Comparison of ENCODE assay signal across 8 cellular contexts in genomic region chr5:70049790-70050142, GRCh38. TPM values are rescaled to one million over a fixed set of nuclear protein-coding genes. Genes with fewer than 3 reads are reported as not detected.
DNase-seq lines count a peak whose midpoint lies in the region; ATAC-seq and TF ChIP-seq lines count a peak whose summit lies in the region.
"Not testable (repeated sequence)": the region's sequence is repeated elsewhere in the genome, so short reads cannot be mapped to it uniquely, and the experiment has no call there.

No MANE protein-coding gene starts in this region.

- not testable (repeated sequence) for H3K9me3 ChIP-seq in CD4-positive, alpha-beta T cell (ENCODE audit: control insufficient read depth, low read length); HCT116 (ENCODE audit: control insufficient read depth in 1 of 2, insufficient read depth in 1 of 2, low read depth in 1 of 2, low read length in 2 of 2); Panc1 (ENCODE audit: control insufficient read depth, insufficient read depth, low read depth, low read length); left lung; gastrocnemius medialis

- not testable (repeated sequence) for H3K9me3 Mint-ChIP-seq in CD4-positive, alpha-beta T cell; MCF 10A (ENCODE audit: unreplicated experiment)

- ATAC-seq in CD4-positive, alpha-beta T cell (ENCODE audit: poor library complexity) = peak; percentile 59
- ATAC-seq in GM19043 (IDR thresholded peaks at IDR 0.05; ENCODE audit: low read depth, unreplicated experiment) (peak; percentile 25), HCT116 (peak; percentile 61), HG03095 (IDR thresholded peaks at IDR 0.05; ENCODE audit: unreplicated experiment) (peak; percentile 22), Panc1 (peak; percentile 67), left lung (peak; percentile 50), gastrocnemius medialis (peak; percentile 34 to 52)

- H3K27ac ChIP-seq in CD4-positive, alpha-beta T cell (ENCODE audit: low read depth, low read length); HCT116 (ENCODE audit: low read depth, low read length); Panc1 (ENCODE audit: low read length); left lung; gastrocnemius medialis: not testable (repeated sequence)

- not testable (repeated sequence) for BruUV-seq in HCT116 (replicated peaks; lab: Mats Ljungman, UMichigan); Panc1 (replicated peaks; lab: Mats Ljungman, UMichigan)
- BruUV-seq in MCF 10A (replicated peaks; lab: Mats Ljungman, UMichigan) = TSS peak; percentile 75

- H3K4me1 Mint-ChIP-seq in CD4-positive, alpha-beta T cell (ENCODE audit: low read depth); MCF 10A (ENCODE audit: insufficient read depth, unreplicated experiment): not testable (repeated sequence)

- CTCF ChIA-PET in CD4-positive, alpha-beta T cell (lab: Charles Lee); HCT116 (lab: Charles Lee); Panc1 (lab: Charles Lee); MCF 10A (lab: Yijun Ruan, JAX): not testable (repeated sequence)

- in situ Hi-C loops in Panc1 (cut with HindIII; ENCODE audit: low pct_unique_long_range_greater_than_20kb, low sequenced_read_pairs); gastrocnemius medialis (cut with MboI; ENCODE audit: low sequenced_read_pairs in 4 of 4): not testable (repeated sequence)

- H2AFZ ChIP-seq in HCT116 (ENCODE audit: low read depth, low read length, poor library complexity, severe bottlenecking) = not testable (repeated sequence)

- not testable (repeated sequence) for H3K4me3 Mint-ChIP-seq in CD4-positive, alpha-beta T cell; MCF 10A (ENCODE audit: unreplicated experiment)

- DNase-seq in CD4-positive, alpha-beta T cell; HCT116 (ENCODE audit: low read depth, low spot score); Panc1 (ENCODE audit: low read depth, low spot score); MCF 10A (ENCODE audit: unreplicated experiment); left lung; gastrocnemius medialis: not testable (repeated sequence)

- H3K36me3 Mint-ChIP-seq in CD4-positive, alpha-beta T cell (ENCODE audit: low read depth); MCF 10A (ENCODE audit: insufficient read depth, unreplicated experiment): not testable (repeated sequence)

- TF ChIP-seq POLR2A in HCT116 (IDR thresholded peaks at IDR 0.05; ENCODE audit: borderline replicate concordance, extremely low read depth, insufficient read depth, insufficient read length); gastrocnemius medialis (IDR thresholded peaks at IDR 0.05): not testable (repeated sequence)

- not testable (repeated sequence) for H3K9ac ChIP-seq in HCT116 (ENCODE audit: low read length)

- not testable (repeated sequence) for H3K9me2 ChIP-seq in HCT116 (ENCODE audit: insufficient read depth)

- RAD21 ChIA-PET in HCT116 (lab: Charles Lee; ENCODE audit: low non-redundant PET in 1 of 2, low total read pairs in 2 of 2, uncharacterized antibody in 2 of 2, unreplicated experiment in 2 of 2) = not testable (repeated sequence)

- intact Hi-C loops in CD4-positive, alpha-beta T cell (cut with DNase I, micrococcal nuclease); HCT116 (cut with micrococcal nuclease); Panc1 (cut with micrococcal nuclease; ENCODE audit: unreplicated experiment); MCF 10A (cut with micrococcal nuclease); left lung (cut with DNase I); gastrocnemius medialis (cut with DNase I; ENCODE audit: low total_unique reads): not testable (repeated sequence)

- not testable (repeated sequence) for H3K27me3 Mint-ChIP-seq in CD4-positive, alpha-beta T cell; MCF 10A (ENCODE audit: insufficient read depth, unreplicated experiment)

- not testable (repeated sequence) for TF ChIP-seq RAD21 in HCT116 (IDR thresholded peaks at IDR 0.05; ENCODE audit: low read depth)

- not testable (repeated sequence) for H3K4me1 ChIP-seq in HCT116 (ENCODE audit: control insufficient read depth in 1 of 2, insufficient read depth in 2 of 2, low read length in 2 of 2); Panc1 (ENCODE audit: control insufficient read depth, insufficient read depth, low read length); left lung; gastrocnemius medialis

- H3K27ac Mint-ChIP-seq in CD4-positive, alpha-beta T cell; MCF 10A (ENCODE audit: low read depth, unreplicated experiment): not testable (repeated sequence)

- not testable (repeated sequence) for H3K4me2 ChIP-seq in HCT116 (ENCODE audit: low read length)

- not testable (repeated sequence) for H4K20me1 ChIP-seq in HCT116 (ENCODE audit: insufficient read depth)

- not testable (repeated sequence) for H3K27me3 ChIP-seq in CD4-positive, alpha-beta T cell (ENCODE audit: control insufficient read depth, insufficient read depth, low read length); HCT116 (ENCODE audit: insufficient read depth, low read length); Panc1 (ENCODE audit: control insufficient read depth, insufficient read depth, low read length); left lung; gastrocnemius medialis

- H3K4me3 ChIP-seq in HCT116 (replicated peaks in 1 of 2; ENCODE audit: low read depth in 1 of 2, low read length in 2 of 2); Panc1 (ENCODE audit: low read depth in 2 of 2, low read length in 2 of 2); left lung; gastrocnemius medialis: not testable (repeated sequence)

- H3K36me3 ChIP-seq in HCT116 (ENCODE audit: control insufficient read depth in 1 of 2, insufficient read depth in 2 of 2, low read length in 2 of 2); Panc1 (ENCODE audit: control insufficient read depth, insufficient read depth, low read length); left lung; gastrocnemius medialis: not testable (repeated sequence)

- not testable (repeated sequence) for TF ChIP-seq CTCF in CD4-positive, alpha-beta T cell (IDR thresholded peaks at IDR 0.05); HCT116 (IDR thresholded peaks at IDR 0.05 in 2 of 3, conservative IDR thresholded peaks at IDR 0.05 in 1 of 3; ENCODE audit: borderline replicate concordance in 1 of 3, insufficient read depth in 1 of 3, low read depth in 2 of 3, low read length in 2 of 3); Panc1 (IDR thresholded peaks at IDR 0.05); MCF 10A (IDR thresholded peaks at IDR 0.05; ENCODE audit: unreplicated experiment); left lung (IDR thresholded peaks at IDR 0.05); gastrocnemius medialis (IDR thresholded peaks at IDR 0.05 in 4 of 5, conservative IDR thresholded peaks at IDR 0.05 in 1 of 5)

- H3K79me2 ChIP-seq in HCT116 (ENCODE audit: insufficient read depth, low read length) = not testable (repeated sequence)

- POLR2A ChIA-PET in CD4-positive, alpha-beta T cell (lab: Charles Lee); HCT116 (lab: Charles Lee); Panc1 (lab: Charles Lee); MCF 10A (lab: Yijun Ruan, JAX): not testable (repeated sequence)

RNA-seq across cellular contexts. Expression of gene SMN2, which starts 0.3 kb away (rescaled TPM):
- total RNA-seq in CD4-positive, alpha-beta T cell = 10 to 100 TPM; 45.1 to 51.9 TPM
- total RNA-seq in HCT116 (2021; ENCODE audit: unreplicated experiment) = 132 TPM
- polyA plus RNA-seq in HCT116 (2012) = 37.1 and 63.6 TPM in 2 replicates
- 64.9 TPM for total RNA-seq in Panc1 (2021; ENCODE audit: unreplicated experiment)
- 45.4 TPM for polyA plus RNA-seq in Panc1 (2012; ENCODE audit: insufficient read length)
- total RNA-seq in MCF 10A (2022) = 74.1 and 94.3 TPM in 2 replicates
- 10 to 100 TPM; 22.9 to 26.1 TPM for total RNA-seq in left lung
- 10 to 100 TPM; 10.6 to 37.5 (median 30.4) TPM for total RNA-seq in gastrocnemius medialis

RNA-seq across cellular contexts. Expression of gene SERF1B, which starts 24.7 kb away (rescaled TPM):
- total RNA-seq in CD4-positive, alpha-beta T cell = 10 to 100 TPM; 25.5 to 25.8 TPM
- total RNA-seq in HCT116 (2021; ENCODE audit: unreplicated experiment) = 26.4 TPM
- 14.4 and 27.5 TPM in 2 replicates for polyA plus RNA-seq in HCT116 (2012)
- 49.3 TPM for total RNA-seq in Panc1 (2021; ENCODE audit: unreplicated experiment)
- polyA plus RNA-seq in Panc1 (2012; ENCODE audit: insufficient read length) = 39.4 TPM
- 21.0 and 26.7 TPM in 2 replicates for total RNA-seq in MCF 10A (2022)
- 10 to 100 TPM; 12.6 to 20.8 TPM for total RNA-seq in left lung
- 10 to 100 TPM; 34.7 to 53.8 (median 38.7) TPM for total RNA-seq in gastrocnemius medialis
